ENCODE assay signal across 27 cellular contexts in genomic region chr7:136166521-136166920, GRCh38.
"Had no signal": no experiment of that assay in that cellular context is flagged by ENCODE, and none has a peak within 500 bp of the region (broad histone marks: within the 10 kb centered on the region; RNA-seq: fewer than 3 reads in every experiment).

No MANE protein-coding gene starts in this region.

- ATAC-seq: effector memory CD8-positive, alpha-beta T cell; esophagus mucosa; foreskin keratinocyte; gastroesophageal sphincter; heart left ventricle; left cardiac atrium; left lung; left ventricle myocardium superior; lower lobe of right lung; mucosa of descending colon had no signal

- H3K9me3 ChIP-seq: colonic mucosa, esophagus squamous epithelium, gastroesophageal sphincter, heart left ventricle, left lung, lower lobe of right lung, mucosa of descending colon had no signal

- DNase-seq: colonic mucosa; cortex of kidney; effector CD8-positive, alpha-beta T cell; effector memory CD8-positive, alpha-beta T cell; endodermal cell; erythroblast; esophagus squamous epithelium; foreskin keratinocyte; heart left ventricle; hypothalamus; immature natural killer cell; islet precursor cell; kidney; kidney glomerular epithelial cell; left cardiac atrium; left lung; left ventricle myocardium superior; lower lobe of right lung; mesenchymal stem cell; mucosa of descending colon; naive B cell had no signal

- H3K27me3 ChIP-seq: colonic mucosa, esophagus squamous epithelium, foreskin keratinocyte, gastroesophageal sphincter, heart left ventricle, hepatocyte, left lung had no signal

- H3K79me2 ChIP-seq: hepatocyte had no signal

- H2AFZ ChIP-seq: hepatocyte had no signal

- H3K4me3 ChIP-seq: colonic mucosa, esophagus squamous epithelium, gastroesophageal sphincter, heart left ventricle, hepatocyte, left lung, lower lobe of right lung, mucosa of descending colon had no signal

- H3K4me2 ChIP-seq: hepatocyte had no signal

- FAIRE-seq: endometrium, frontal cortex, kidney had no signal

- H3K36me3 ChIP-seq: colonic mucosa, esophagus squamous epithelium, gastroesophageal sphincter, heart left ventricle, left lung, lower lobe of right lung had no signal

- H3K27ac ChIP-seq: colonic mucosa, epithelial cell of prostate, esophagus squamous epithelium, foreskin keratinocyte, gastroesophageal sphincter, heart left ventricle, hepatocyte, left lung, lower lobe of right lung had no signal

- H3K4me1 ChIP-seq: colonic mucosa, esophagus squamous epithelium, foreskin keratinocyte, gastroesophageal sphincter, left lung, lower lobe of right lung had no signal
